8 cellular contexts compared by ENCODE assay signal in genomic region chr2:20378891-20379519, GRCh38. TPM values are rescaled to one million over a fixed set of nuclear protein-coding genes. Genes with fewer than 3 reads are reported as not detected.
A peak's percentile ranks its signal among the peaks of the same experiment; 100 is the strongest.
DNase-seq lines count a peak whose midpoint lies in the region; ATAC-seq and TF ChIP-seq lines count a peak whose summit lies in the region.

No MANE protein-coding gene starts in this region.

- intact Hi-C loops in PC-9 (cut with micrococcal nuclease; ENCODE audit: unreplicated experiment), result no loop called here
- intact Hi-C loops in uterus (cut with DNase I; ENCODE audit: low total_unique reads), result no loop called here

- no peaks in the 10 kb centered on the region for H3K4me1 ChIP-seq in PC-9 (replicated peaks; ENCODE audit: insufficient read depth)
- H3K4me1 ChIP-seq in mesenchymal stem cell (ENCODE audit: control insufficient read depth, insufficient read depth, low read depth, low read length), result peaks cover 8% of the 10 kb centered on the region
- no peaks in the 10 kb centered on the region for H3K4me1 ChIP-seq in uterus

- no peak overlapping the region for H3K4me3 ChIP-seq in AG04450 (ENCODE audit: low read depth, low read length)
- no peak overlapping the region for H3K4me3 ChIP-seq in PC-9
- no peak overlapping the region for H3K4me3 ChIP-seq in mesenchymal stem cell (ENCODE audit: insufficient read depth in 1 of 2, low read depth in 1 of 2, low read length in 2 of 2)
- H3K4me3 ChIP-seq in uterus, result no peak overlapping the region

- H3K27ac ChIP-seq in AG04450 (ENCODE audit: low read depth, low read length) (peak overlapping the region; percentile 31), PC-9 (no peak overlapping the region), mesenchymal stem cell (ENCODE audit: low read length, poor library complexity, severe bottlenecking) (no peak overlapping the region), uterus (peak overlapping the region; percentile 57 to 64)

- H3K9me2 ChIP-seq in PC-9 (ENCODE audit: insufficient read depth), result no peaks in the 10 kb centered on the region

- H4K20me1 ChIP-seq in PC-9 (ENCODE audit: insufficient read depth), result no peaks in the 10 kb centered on the region

- peak; percentile 72 for DNase-seq in AG04450 (ENCODE audit: low read depth, low spot score)
- peak; percentile 58 for DNase-seq in H4 (ENCODE audit: low spot score)
- DNase-seq in PC-9, result peak; percentile 46 to 72
- DNase-seq in epidermal melanocyte (ENCODE audit: insufficient read length, low spot score), result peak; percentile 66
- peak; percentile 89 for DNase-seq in mesenchymal stem cell
- peak; percentile 91 to 92 for DNase-seq in uterus
- no peak for DNase-seq in NCI-H526 treated with DMSO at 0.1 percent for 48 hours (lab: John Stamatoyannopoulos, UW)

- no peak overlapping the region for H2BK5ac ChIP-seq in mesenchymal stem cell (ENCODE audit: low read depth, low read length, poor library complexity, severe bottlenecking)

- no peak overlapping the region for H3K23ac ChIP-seq in mesenchymal stem cell (ENCODE audit: low read length in 2 of 2)

- no peak overlapping the region for H2BK12ac ChIP-seq in mesenchymal stem cell (ENCODE audit: low read length in 2 of 2)

- H3K9me3 ChIP-seq in AG04450 (ENCODE audit: control insufficient read depth, insufficient read depth, low read length), result no peaks in the 10 kb centered on the region
- no peaks in the 10 kb centered on the region for H3K9me3 ChIP-seq in PC-9 (ENCODE audit: insufficient read depth, low read depth)
- H3K9me3 ChIP-seq in mesenchymal stem cell (ENCODE audit: control insufficient read depth, low read length), result no peaks in the 10 kb centered on the region
- H3K9me3 ChIP-seq in uterus, result no peaks in the 10 kb centered on the region

- no peaks in the 10 kb centered on the region for H3K79me1 ChIP-seq in mesenchymal stem cell (replicated peaks; ENCODE audit: low read length, poor library complexity, severe bottlenecking)

- no peak overlapping the region for H3K4ac ChIP-seq in mesenchymal stem cell (ENCODE audit: low read depth in 1 of 2, low read length in 2 of 2)

- H2AFZ ChIP-seq in PC-9 (no peak overlapping the region), mesenchymal stem cell (ENCODE audit: low read depth, low read length) (no peak overlapping the region)

- no peak overlapping the region for H4K91ac ChIP-seq in mesenchymal stem cell (ENCODE audit: low read length)

- H3K27me3 ChIP-seq in AG04450 (ENCODE audit: control insufficient read depth, insufficient read depth, low read length) (peaks cover 2% of the 10 kb centered on the region), PC-9 (ENCODE audit: insufficient read depth, low read depth) (no peaks in the 10 kb centered on the region), mesenchymal stem cell (ENCODE audit: control insufficient read depth in 1 of 2, insufficient read depth in 1 of 2, low read length in 2 of 2) (no peaks in the 10 kb centered on the region), uterus (no peaks in the 10 kb centered on the region)

- peak overlapping the region; percentile 57 for H3K9ac ChIP-seq in mesenchymal stem cell (ENCODE audit: low read length)

- TF ChIP-seq POLR2A in uterus (IDR thresholded peaks at IDR 0.05), result no peak

- POLR2A ChIA-PET in AG04450 (lab: Yijun Ruan, JAX), result interaction anchor here (1.0 to 3.7 kb wide), 3 partner anchors 26 to 255 kb away, joined by 4 to 30 read pairs (median 4); partner anchors contain the start of gene RHOB
- POLR2A ChIA-PET in PC-9 (lab: Charles Lee; ENCODE audit: unreplicated experiment), result no interaction called here

- no peak for ATAC-seq in HG03565 (IDR thresholded peaks at IDR 0.05; ENCODE audit: unreplicated experiment)

- no peaks in the 10 kb centered on the region for H3F3A ChIP-seq in PC-9 (ENCODE audit: insufficient read depth, low read depth)

- H4K8ac ChIP-seq in mesenchymal stem cell (ENCODE audit: low read length), result peak overlapping the region; percentile 39

- H3K36me3 ChIP-seq in PC-9 (ENCODE audit: low read depth), result no peaks in the 10 kb centered on the region
- no peaks in the 10 kb centered on the region for H3K36me3 ChIP-seq in mesenchymal stem cell (ENCODE audit: control insufficient read depth in 1 of 2, insufficient read depth in 2 of 2, low read depth in 1 of 2, low read length in 2 of 2)
- H3K36me3 ChIP-seq in uterus, result no peaks in the 10 kb centered on the region

- peak overlapping the region in 1 of 2 experiments; percentile 16 for H3K18ac ChIP-seq in mesenchymal stem cell (ENCODE audit: low read depth in 1 of 2, low read length in 2 of 2)

- BruUV-seq in PC-9 (replicated peaks; lab: Mats Ljungman, UMichigan), result no TSS peak

- H3K79me2 ChIP-seq in PC-9 (ENCODE audit: low read depth), result no peaks in the 10 kb centered on the region

- no peak overlapping the region for H2BK120ac ChIP-seq in mesenchymal stem cell (ENCODE audit: low read depth, low read length)

- H2AK5ac ChIP-seq in mesenchymal stem cell (ENCODE audit: low read length, severe bottlenecking), result peak overlapping the region; percentile 43

- TF ChIP-seq CTCF in AG04450 (IDR thresholded peaks at IDR 0.05; ENCODE audit: low read depth, low read length) (peak; percentile 93), PC-9 (conservative IDR thresholded peaks at IDR 0.05) (peak; percentile 77), uterus (IDR thresholded peaks at IDR 0.05) (peak; percentile 83 to 91 (median 89))

- no peak overlapping the region for H3K4me2 ChIP-seq in PC-9
- no peak overlapping the region for H3K4me2 ChIP-seq in mesenchymal stem cell (ENCODE audit: low read length, poor library complexity, severe bottlenecking)

- 37% methylated on average over 13 of the region's 13 CpGs for WGBS in mesenchymal stem cell

- H3K14ac ChIP-seq in mesenchymal stem cell (ENCODE audit: low read length in 2 of 2), result peak overlapping the region in 1 of 2 experiments; percentile 5

- H2BK15ac ChIP-seq in mesenchymal stem cell (ENCODE audit: low read depth, poor library complexity, severe bottlenecking), result peak overlapping the region; percentile 84

- CTCF ChIA-PET in AG04450 (lab: Charles Lee) (interaction anchor here (0.6 to 5.2 kb wide), 32 partner anchors 9 to 272 kb away, joined by 3 to 59 read pairs (median 6); partner anchors contain the start of genes HS1BP3 and RHOB), PC-9 (lab: Charles Lee) (interaction anchor here (0.7 kb wide), 2 partner anchors 264 to 272 kb away, joined by 3 read pairs; partner anchors contain the start of gene HS1BP3)

RNA-seq across cellular contexts. Expression of gene PUM2, which starts 28.4 kb away (rescaled TPM):
- polyA plus RNA-seq in AG04450 (2011; rRNA removed), result 42.9 and 53.7 TPM in 2 replicates
- polyA minus RNA-seq in AG04450 (2011; rRNA and poly(A)+ RNA removed), result 134 and 159 TPM in 2 replicates
- 8.3 and 12.6 TPM in 2 replicates for total RNA-seq in H4 (2014; rRNA removed; shearing (Covaris generic))
- total RNA-seq in PC-9 (2021) (93.3 and 99.3 TPM in 2 replicates), uterus (100 to 1,000 TPM in 2 of 4 donors, 10 to 100 TPM in 2; 51.0 to 138 (median 103) TPM)
- 23.4 TPM for polyA plus RNA-seq in mesenchymal stem cell (2013, experiment 1 of 2)
- 23.8 TPM for polyA plus RNA-seq in mesenchymal stem cell (2013, experiment 2 of 2)

Comparison
In these comparisons a context has a peak if more than half of its experiments do, and no peak if none do; other contexts are left out.
1. H3K27ac ChIP-seq: peak in AG04450 (single experiment) and uterus (2 of 2); none in PC-9 (single experiment) and mesenchymal stem cell (single experiment).
2. Peak in every context shown above with its lines, with median percentiles within 50 percentile points of each other: CTCF ChIP-seq.